15 cellular contexts compared by ENCODE assay signal in the genomic region with DNA sequence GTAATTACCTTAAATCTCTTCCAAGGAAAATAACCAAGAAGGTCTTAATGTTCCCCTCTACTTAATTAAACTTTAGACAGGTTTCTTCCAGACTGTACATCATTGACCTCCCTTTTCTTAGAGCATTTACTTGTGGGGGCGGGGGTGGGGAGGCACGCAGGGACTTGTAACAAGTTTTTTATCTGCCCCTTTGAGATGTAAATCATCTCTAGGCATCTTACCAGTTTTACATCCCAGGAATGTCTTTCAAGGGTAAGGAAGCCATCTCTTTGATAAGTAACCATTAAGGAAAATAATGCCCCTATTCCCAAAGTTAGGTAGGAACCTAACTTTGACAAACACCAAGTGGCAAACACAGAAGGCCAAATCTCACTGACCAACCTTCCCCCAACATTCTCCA.
A peak's percentile ranks its signal among the peaks of the same experiment; 100 is the strongest.
DNase-seq lines count a peak whose midpoint lies in the region; ATAC-seq, FAIRE-seq and TF ChIP-seq lines count a peak whose summit lies in the region.
"Had no signal": no experiment of that assay in that cellular context is flagged by ENCODE, and none has a peak within 500 bp of the region (broad histone marks: within the 10 kb centered on the region; RNA-seq: fewer than 3 reads in every experiment).

No MANE protein-coding gene starts in this region.

- CTCF ChIA-PET in WTC11 (lab: Charles Lee): interaction anchor here (1.9 kb wide), 1 partner anchor 28 kb away, joined by 6 read pairs; no protein-coding TSS in a partner anchor

- H3K27me3 Mint-ChIP-seq in WTC11 (ENCODE audit: low read depth): peaks cover 29% of the 10 kb centered on the region
- peaks cover 2% of the 10 kb centered on the region for H3K27me3 Mint-ChIP-seq in neural progenitor cell (ENCODE audit: insufficient read depth, low read depth)

- TF ChIP-seq CTCF in WTC11 (IDR thresholded peaks at IDR 0.05) (no peak), neural progenitor cell (IDR thresholded peaks at IDR 0.05) (no peak), D721Med (IDR thresholded peaks at IDR 0.05; ENCODE audit: insufficient read depth, missing control alignments) (no peak)

- DNase-seq in WTC11 (ENCODE audit: low spot score) (no peak), neural progenitor cell (ENCODE audit: low spot score) (no peak), NCI-H1417 treated with DMSO at 0.1 percent for 48 hours (lab: John Stamatoyannopoulos, UW) (no peak), D721Med (ENCODE audit: insufficient read length, low spot score) (no peak), A172 (ENCODE audit: low spot score) (no peak)
- DNase-seq: CD8-positive, alpha-beta T cell; COR-L47; DND-41; Kasumi-1; KBM-7 had no signal

- H3K27ac Mint-ChIP-seq in WTC11: no peak overlapping the region
- peak overlapping the region; percentile 46 for H3K27ac Mint-ChIP-seq in neural progenitor cell
- H3K27ac Mint-ChIP-seq: CD14-positive monocyte; CD8-positive, alpha-beta T cell had no signal

- no peak overlapping the region for H2AFZ ChIP-seq in neural progenitor cell (replicated peaks)

- H3K27me3 ChIP-seq in HUES48 (ENCODE audit: control insufficient read depth, insufficient read depth, low read length) (peaks cover 15% of the 10 kb centered on the region), iPS-18a (ENCODE audit: control insufficient read depth, insufficient read depth, low read length) (peaks cover 7% of the 10 kb centered on the region), neural progenitor cell (no peaks in the 10 kb centered on the region)

- ATAC-seq in WTC11 (peak; percentile 73), GM18498 (IDR thresholded peaks at IDR 0.05; ENCODE audit: unreplicated experiment) (no peak)
- ATAC-seq: CD8-positive, alpha-beta T cell had no signal

- H3K36me3 Mint-ChIP-seq in WTC11 (peaks cover 6% of the 10 kb centered on the region), neural progenitor cell (no peaks in the 10 kb centered on the region)
- H3K36me3 Mint-ChIP-seq: CD14-positive monocyte; CD8-positive, alpha-beta T cell had no signal

- H3K9ac ChIP-seq in HUES48 (ENCODE audit: low read depth, low read length) (no peak overlapping the region), iPS-18a (ENCODE audit: low read length) (no peak overlapping the region), neural progenitor cell (no peak overlapping the region)

- H4K20me1 ChIP-seq in neural progenitor cell (ENCODE audit: low read depth): no peaks in the 10 kb centered on the region

- H3K4me3 ChIP-seq in HUES48 (ENCODE audit: low read depth, low read length) (no peak overlapping the region), iPS-18a (ENCODE audit: low read length) (peak overlapping the region; percentile 26), neural progenitor cell (no peak overlapping the region)

- H3K27ac ChIP-seq in HUES48 (ENCODE audit: low read depth, low read length): peak overlapping the region; percentile 22
- no peak overlapping the region for H3K27ac ChIP-seq in iPS-18a (ENCODE audit: low read length)
- no peak overlapping the region for H3K27ac ChIP-seq in neural progenitor cell

- FAIRE-seq in D721Med (lab: Jason Lieb, UNC): no peak
- FAIRE-seq: GM18507 had no signal

- POLR2A ChIA-PET in WTC11 (lab: Charles Lee): no interaction called here

- H3K79me2 ChIP-seq in neural progenitor cell (ENCODE audit: low read depth): no peaks in the 10 kb centered on the region

- H3F3A ChIP-seq in neural progenitor cell (ENCODE audit: low read depth): no peaks in the 10 kb centered on the region

- H3K9me3 ChIP-seq in HUES48 (ENCODE audit: control insufficient read depth, insufficient read depth, low read length) (no peaks in the 10 kb centered on the region), iPS-18a (ENCODE audit: control insufficient read depth, low read depth, low read length) (no peaks in the 10 kb centered on the region), neural progenitor cell (ENCODE audit: low read depth) (no peaks in the 10 kb centered on the region)

- no peaks in the 10 kb centered on the region for H3K36me3 ChIP-seq in HUES48 (ENCODE audit: control insufficient read depth, insufficient read depth, low read length)
- H3K36me3 ChIP-seq in iPS-18a (ENCODE audit: control insufficient read depth, low read depth, low read length): no peaks in the 10 kb centered on the region
- no peaks in the 10 kb centered on the region for H3K36me3 ChIP-seq in neural progenitor cell

- H3K4me1 Mint-ChIP-seq in WTC11 (peaks cover 39% of the 10 kb centered on the region), neural progenitor cell (peaks cover 8% of the 10 kb centered on the region)

- peaks cover 11% of the 10 kb centered on the region for H3K4me1 ChIP-seq in HUES48 (ENCODE audit: control insufficient read depth, insufficient read depth, low read length)
- H3K4me1 ChIP-seq in iPS-18a (ENCODE audit: control insufficient read depth, low read depth, low read length): peaks cover 12% of the 10 kb centered on the region
- H3K4me1 ChIP-seq in neural progenitor cell: no peaks in the 10 kb centered on the region

- H3K4me2 ChIP-seq in neural progenitor cell: no peak overlapping the region

- H3K4me3 Mint-ChIP-seq in WTC11: no peak overlapping the region
- H3K4me3 Mint-ChIP-seq in neural progenitor cell: no peak overlapping the region
- H3K4me3 Mint-ChIP-seq: CD14-positive monocyte; CD8-positive, alpha-beta T cell had no signal

- H3K9me3 Mint-ChIP-seq in WTC11: peaks cover 13% of the 10 kb centered on the region
- H3K9me3 Mint-ChIP-seq in neural progenitor cell: peaks cover 13% of the 10 kb centered on the region

TF ChIP-seq in WTC11, 78 proteins besides CTCF, POLR2A, EP300 and RAD21:
- TF ChIP-seq NR3C1 (CRISPR knock-in tag; conservative IDR thresholded peaks at IDR 0.05; ENCODE audit: low read depth) (no peak), TEAD1 (CRISPR knock-in tag; IDR thresholded peaks at IDR 0.05) (0 out of 2 replicates have a peak, but pooled peaks have one; percentile 18), SOX15 (CRISPR knock-in tag; IDR thresholded peaks at IDR 0.05) (no peak), GRHL2 (CRISPR knock-in tag; IDR thresholded peaks at IDR 0.05; ENCODE audit: insufficient replicate concordance, severe bottlenecking) (no peak), ZNF121 (CRISPR knock-in tag; IDR thresholded peaks at IDR 0.05) (no peak)
- TF ChIP-seq, protein P1, sequence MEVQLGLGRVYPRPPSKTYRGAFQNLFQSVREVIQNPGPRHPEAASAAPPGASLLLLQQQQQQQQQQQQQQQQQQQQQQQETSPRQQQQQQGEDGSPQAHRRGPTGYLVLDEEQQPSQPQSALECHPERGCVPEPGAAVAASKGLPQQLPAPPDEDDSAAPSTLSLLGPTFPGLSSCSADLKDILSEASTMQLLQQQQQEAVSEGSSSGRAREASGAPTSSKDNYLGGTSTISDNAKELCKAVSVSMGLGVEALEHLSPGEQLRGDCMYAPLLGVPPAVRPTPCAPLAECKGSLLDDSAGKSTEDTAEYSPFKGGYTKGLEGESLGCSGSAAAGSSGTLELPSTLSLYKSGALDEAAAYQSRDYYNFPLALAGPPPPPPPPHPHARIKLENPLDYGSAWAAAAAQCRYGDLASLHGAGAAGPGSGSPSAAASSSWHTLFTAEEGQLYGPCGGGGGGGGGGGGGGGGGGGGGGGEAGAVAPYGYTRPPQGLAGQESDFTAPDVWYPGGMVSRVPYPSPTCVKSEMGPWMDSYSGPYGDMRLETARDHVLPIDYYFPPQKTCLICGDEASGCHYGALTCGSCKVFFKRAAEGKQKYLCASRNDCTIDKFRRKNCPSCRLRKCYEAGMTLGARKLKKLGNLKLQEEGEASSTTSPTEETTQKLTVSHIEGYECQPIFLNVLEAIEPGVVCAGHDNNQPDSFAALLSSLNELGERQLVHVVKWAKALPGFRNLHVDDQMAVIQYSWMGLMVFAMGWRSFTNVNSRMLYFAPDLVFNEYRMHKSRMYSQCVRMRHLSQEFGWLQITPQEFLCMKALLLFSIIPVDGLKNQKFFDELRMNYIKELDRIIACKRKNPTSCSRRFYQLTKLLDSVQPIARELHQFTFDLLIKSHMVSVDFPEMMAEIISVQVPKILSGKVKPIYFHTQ (CRISPR knock-in tag; IDR thresholded peaks at IDR 0.05): no peak
- TF ChIP-seq, protein P2, sequence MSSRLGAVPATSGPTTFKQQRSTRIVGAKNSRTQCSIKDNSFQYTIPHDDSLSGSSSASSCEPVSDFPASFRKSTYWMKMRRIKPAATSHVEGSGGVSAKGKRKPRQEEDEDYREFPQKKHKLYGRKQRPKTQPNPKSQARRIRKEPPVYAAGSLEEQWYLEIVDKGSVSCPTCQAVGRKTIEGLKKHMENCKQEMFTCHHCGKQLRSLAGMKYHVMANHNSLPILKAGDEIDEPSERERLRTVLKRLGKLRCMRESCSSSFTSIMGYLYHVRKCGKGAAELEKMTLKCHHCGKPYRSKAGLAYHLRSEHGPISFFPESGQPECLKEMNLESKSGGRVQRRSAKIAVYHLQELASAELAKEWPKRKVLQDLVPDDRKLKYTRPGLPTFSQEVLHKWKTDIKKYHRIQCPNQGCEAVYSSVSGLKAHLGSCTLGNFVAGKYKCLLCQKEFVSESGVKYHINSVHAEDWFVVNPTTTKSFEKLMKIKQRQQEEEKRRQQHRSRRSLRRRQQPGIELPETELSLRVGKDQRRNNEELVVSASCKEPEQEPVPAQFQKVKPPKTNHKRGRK (CRISPR knock-in tag; IDR thresholded peaks at IDR 0.05; ENCODE audit: borderline replicate concordance): no peak
TF ChIP-seq in WTC11: peak in this region for 1.
